11 cellular contexts compared by ENCODE assay signal in genomic region chr4:76194325-76194724, GRCh38. TPM values are rescaled to one million over a fixed set of nuclear protein-coding genes. Genes with fewer than 3 reads are reported as not detected.
A peak's percentile ranks its signal among the peaks of the same experiment; 100 is the strongest.
DNase-seq lines count a peak whose midpoint lies in the region; ATAC-seq and TF ChIP-seq lines count a peak whose summit lies in the region.
"Had no signal": no experiment of that assay in that cellular context is flagged by ENCODE, and none has a peak within 500 bp of the region (broad histone marks: within the 10 kb centered on the region; RNA-seq: fewer than 3 reads in every experiment).

No MANE protein-coding gene starts in this region.

- H3K27ac ChIP-seq in ACC112 (ENCODE audit: low read depth, low read length) = peak overlapping the region; percentile 96

- no peak overlapping the region for H2AFZ ChIP-seq in ACC112 (ENCODE audit: low read length, unreplicated experiment)

- peak; percentile 26 for ATAC-seq in mucosa of descending colon
- no peak for ATAC-seq in activated CD8-positive, alpha-beta T cell treated with anti-CD3 and anti-CD28 coated beads, Interleukin-2, amount 10 ng/mL, durations not matched to agents 7 days and 5 days

- peaks cover 40% of the 10 kb centered on the region for H3K36me3 Mint-ChIP-seq in endothelial cell (ENCODE audit: low read depth, unreplicated experiment)
- peaks cover 30% of the 10 kb centered on the region for H3K36me3 Mint-ChIP-seq in activated CD8-positive, alpha-beta T cell treated with anti-CD3 and anti-CD28 coated beads, Interleukin-2, amount 10 ng/mL, durations not matched to agents 7 days and 5 days (ENCODE audit: low read depth)

- H3K4me1 ChIP-seq in ACC112 (ENCODE audit: control insufficient read depth, insufficient read depth, low read length, unreplicated experiment) = peaks cover 58% of the 10 kb centered on the region
- H3K4me1 ChIP-seq in mucosa of descending colon (ENCODE audit: low read depth) = peaks cover 36% of the 10 kb centered on the region

- no peaks in the 10 kb centered on the region for H3K9me3 ChIP-seq in mucosa of descending colon

- H3K27ac Mint-ChIP-seq in endothelial cell (ENCODE audit: unreplicated experiment) = no peak overlapping the region
- H3K27ac Mint-ChIP-seq in activated CD8-positive, alpha-beta T cell treated with anti-CD3 and anti-CD28 coated beads, Interleukin-2, amount 10 ng/mL, durations not matched to agents 7 days and 5 days = no peak overlapping the region

- TF ChIP-seq CTCF in NB4 (IDR thresholded peaks at IDR 0.05; ENCODE audit: low read depth, low read length) (no peak), endothelial cell (IDR thresholded peaks at IDR 0.05; ENCODE audit: unreplicated experiment) (no peak), mucosa of descending colon (IDR thresholded peaks at IDR 0.05) (no peak)

- CTCF ChIA-PET in activated CD8-positive, alpha-beta T cell treated with anti-CD3 and anti-CD28 coated beads, Interleukin-2, amount 10 ng/mL, durations not matched to agents 7 days and 5 days (lab: Charles Lee) = no interaction called here

- no peaks in the 10 kb centered on the region for H3K9me3 Mint-ChIP-seq in endothelial cell (ENCODE audit: unreplicated experiment)
- H3K9me3 Mint-ChIP-seq in activated CD8-positive, alpha-beta T cell treated with anti-CD3 and anti-CD28 coated beads, Interleukin-2, amount 10 ng/mL, durations not matched to agents 7 days and 5 days (ENCODE audit: insufficient read depth) = no peaks in the 10 kb centered on the region
- H3K9me3 Mint-ChIP-seq: central memory CD8-positive, alpha-beta T cell had no signal

- H3K36me3 ChIP-seq in ACC112 (ENCODE audit: insufficient read depth, low read length) = peaks cover 36% of the 10 kb centered on the region
- H3K36me3 ChIP-seq in mucosa of descending colon (ENCODE audit: low read depth) = no peaks in the 10 kb centered on the region

- H3K27me3 Mint-ChIP-seq in endothelial cell (ENCODE audit: unreplicated experiment) = peaks cover 7% of the 10 kb centered on the region
- H3K27me3 Mint-ChIP-seq in activated CD8-positive, alpha-beta T cell treated with anti-CD3 and anti-CD28 coated beads, Interleukin-2, amount 10 ng/mL, durations not matched to agents 7 days and 5 days (ENCODE audit: low read depth) = no peaks in the 10 kb centered on the region
- H3K27me3 Mint-ChIP-seq: CD8-positive, alpha-beta memory T cell; central memory CD8-positive, alpha-beta T cell had no signal

- DNase-seq in NB4 (ENCODE audit: low read depth) (peak; percentile 34), endothelial cell (ENCODE audit: low spot score) (no peak), mucosa of descending colon (no peak), globus pallidus (ENCODE audit: low spot score) (no peak), islet precursor cell (no peak)
- DNase-seq in activated CD4-positive, alpha-beta T cell treated with anti-CD3 and anti-CD28 coated beads for 1 hour = no peak
- no peak for DNase-seq in activated CD8-positive, alpha-beta T cell treated with anti-CD3 and anti-CD28 coated beads, Interleukin-2, amount 10 ng/mL, durations not matched to agents 7 days and 5 days
- DNase-seq: CD8-positive, alpha-beta memory T cell had no signal

- peaks cover 79% of the 10 kb centered on the region for H3K79me2 ChIP-seq in ACC112 (ENCODE audit: control insufficient read depth, insufficient read depth, low read length, unreplicated experiment)

- peak overlapping the region; percentile 73 for H3K4me3 Mint-ChIP-seq in endothelial cell (ENCODE audit: unreplicated experiment)
- H3K4me3 Mint-ChIP-seq in activated CD8-positive, alpha-beta T cell treated with anti-CD3 and anti-CD28 coated beads, Interleukin-2, amount 10 ng/mL, durations not matched to agents 7 days and 5 days = no peak overlapping the region
- H3K4me3 Mint-ChIP-seq: CD8-positive, alpha-beta memory T cell; central memory CD8-positive, alpha-beta T cell had no signal

- TF ChIP-seq POLR2A in NB4 (IDR thresholded peaks at IDR 0.05; ENCODE audit: extremely low read depth, insufficient read length) = no peak

- peak overlapping the region; percentile 43; the same call in 1 of the 2 replicates for H3K4me3 ChIP-seq in ACC112 (ENCODE audit: low read depth, low read length)
- H3K4me3 ChIP-seq in NB4 (ENCODE audit: low read depth, low read length) = no peak overlapping the region
- no peak overlapping the region for H3K4me3 ChIP-seq in mucosa of descending colon

- POLR2A ChIA-PET in activated CD8-positive, alpha-beta T cell treated with anti-CD3 and anti-CD28 coated beads, Interleukin-2, amount 10 ng/mL, durations not matched to agents 7 days and 5 days (lab: Charles Lee) = no interaction called here

- no peaks in the 10 kb centered on the region for H3K27me3 ChIP-seq in ACC112 (ENCODE audit: insufficient read depth, low read length)

- peaks cover 27% of the 10 kb centered on the region for H3K4me1 Mint-ChIP-seq in endothelial cell (ENCODE audit: unreplicated experiment)
- peaks cover 26% of the 10 kb centered on the region for H3K4me1 Mint-ChIP-seq in activated CD8-positive, alpha-beta T cell treated with anti-CD3 and anti-CD28 coated beads, Interleukin-2, amount 10 ng/mL, durations not matched to agents 7 days and 5 days (ENCODE audit: low read depth)

- intact Hi-C loops in mucosa of descending colon (cut with DNase I, micrococcal nuclease) = loop anchor here in 1 of 2 donors (10.0 kb wide), 1 partner anchor 110 kb away; the partner anchor contains the start of gene STBD1

RNA-seq across cellular contexts. Expression of gene SCARB2, which starts 19.3 kb away (rescaled TPM):
- 181 TPM for total RNA-seq in endothelial cell (ENCODE audit: unreplicated experiment)
- 100 to 1,000 TPM; 148 to 183 (median 172) TPM for total RNA-seq in mucosa of descending colon
- total RNA-seq in activated CD8-positive, alpha-beta T cell treated with anti-CD3 and anti-CD28 coated beads, Interleukin-2, amount 10 ng/mL, durations not matched to agents 7 days and 5 days = 10 to 100 TPM in 1 of 2 experiments, 1 to 10 TPM in 1; 8.6 to 10.7 TPM

RNA-seq across cellular contexts. Expression of gene NUP54, which starts 46.1 kb away (rescaled TPM):
- 44.2 TPM for total RNA-seq in endothelial cell (ENCODE audit: unreplicated experiment)
- total RNA-seq in mucosa of descending colon = 10 to 100 TPM; 32.1 to 40.3 (median 36.4) TPM
- total RNA-seq in activated CD8-positive, alpha-beta T cell treated with anti-CD3 and anti-CD28 coated beads, Interleukin-2, amount 10 ng/mL, durations not matched to agents 7 days and 5 days = 10 to 100 TPM; 56.8 to 64.1 TPM

RNA-seq across cellular contexts. Expression of gene FAM47E, which starts 57.2 kb away (rescaled TPM):
- total RNA-seq in endothelial cell (ENCODE audit: unreplicated experiment) (1.1 TPM), mucosa of descending colon (1 to 10 TPM; 3.3 to 9.8 (median 6.1) TPM)
- not detected for total RNA-seq in activated CD8-positive, alpha-beta T cell treated with anti-CD3 and anti-CD28 coated beads, Interleukin-2, amount 10 ng/mL, durations not matched to agents 7 days and 5 days
- total RNA-seq: CD8-positive, alpha-beta memory T cell; T-helper 2 cell treated with Interferon-gamma antibody and Interleukin-4, amounts not matched to agents 100 ng/mL and 5 ng/mL, for 36 hours had no signal

Comparison
In these comparisons a context has a peak if more than half of its experiments do, and no peak if none do; other contexts are left out.
1. RNA of gene SCARB2, which starts 19.3 kb away (total RNA-seq): 181 TPM in endothelial cell (single experiment) and 148 to 183 TPM in mucosa of descending colon; 8.6 to 10.7 TPM in activated CD8-positive, alpha-beta T cell treated with anti-CD3 and anti-CD28 coated beads, Interleukin-2, amount 10 ng/mL, durations not matched to agents 7 days and 5 days; every median in the first group is over 10 times any median in the second.